Comparison of ENCODE assay signal across 27 cellular contexts in the genomic region with DNA sequence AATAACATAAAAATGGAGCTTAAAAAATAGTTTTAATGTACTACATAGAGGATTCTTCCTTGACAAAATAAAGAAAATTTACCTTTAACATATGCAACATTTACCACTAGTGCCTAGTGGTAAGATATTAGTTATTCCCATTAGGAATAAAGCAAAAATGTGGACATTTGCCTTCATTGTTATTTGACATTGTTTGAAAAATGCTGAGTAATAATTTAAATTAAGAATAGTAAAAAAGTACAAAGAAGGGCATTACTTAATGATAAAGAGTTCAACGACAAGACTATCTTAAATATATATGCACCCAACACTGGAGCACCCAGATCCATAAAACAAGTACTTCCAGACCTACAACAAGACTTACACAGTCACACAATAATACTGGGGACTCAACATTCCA.
"Had no signal": no experiment of that assay in that cellular context is flagged by ENCODE, and none has a peak within 500 bp of the region (broad histone marks: within the 10 kb centered on the region; RNA-seq: fewer than 3 reads in every experiment).

No MANE protein-coding gene starts in this region.

- H3K9me3 ChIP-seq: suprapubic skin, testis, thyroid gland, transverse colon, upper lobe of left lung, upper lobe of right lung, uterus, vagina had no signal

- FAIRE-seq: urothelium cell line had no signal

- DNase-seq: stimulated activated CD4-positive, alpha-beta T cell treated with anti-CD3 and anti-CD28 coated beads, Interleukin-2, amount 100 ng/mL, for 48 hours; stimulated activated CD4-positive, alpha-beta T cell treated with anti-CD3 and anti-CD28 coated beads, Interleukin-4, amount 100 ng/mL, for 1 hour; stimulated activated CD4-positive, alpha-beta T cell treated with anti-CD3 and anti-CD28 coated beads, Interleukin-4, amount 100 ng/mL, for 24 hours; stimulated activated CD4-positive, alpha-beta T cell treated with anti-CD3 and anti-CD28 coated beads, Interleukin-4, amount 100 ng/mL, for 4 hours; stimulated activated CD8-positive, alpha-beta memory T cell treated with anti-CD3 and anti-CD28 coated beads, Interleukin-4, amount 100 ng/mL, for 48 hours; stimulated activated naive B cell treated with anti-CD40 and anti-IgM and Interleukin-4, amounts not matched to agents 10 μg/mL and 1 μg/mL and 100 μg/mL, for 72 hours; stimulated activated naive CD4-positive, alpha-beta T cell; stimulated activated naive CD4-positive, alpha-beta T cell treated with Interleukin-2 at 50 U/mL for 16 hours; stimulated activated naive CD8-positive, alpha-beta T cell treated with anti-CD3 and anti-CD28 coated beads, Interleukin-15, amount 100 ng/mL, for 72 hours; stimulated activated naive CD8-positive, alpha-beta T cell treated with anti-CD3 and anti-CD28 coated beads, Interleukin-15, Interleukin-2, amounts not matched to agents 100 U/mL and 50 U/mL, for 24 hours; stomach; substantia nigra; testis; thyroid gland; tibial artery; transverse colon; trophoblast cell; upper lobe of left lung; upper lobe of right lung; uterus had no signal

- H3K27me3 ChIP-seq: testis, thyroid gland, tibial nerve, upper lobe of left lung, upper lobe of right lung, uterus, vagina had no signal

- H3K27ac ChIP-seq: stomach, suprapubic skin, testis, thoracic aorta, thyroid gland, tibial artery, tibial nerve, transverse colon, upper lobe of left lung, upper lobe of right lung, uterus, vagina had no signal

- H3K36me3 ChIP-seq: stomach, suprapubic skin, thoracic aorta, thyroid gland, tibial artery, tibial nerve, transverse colon, upper lobe of left lung, upper lobe of right lung, uterus, vagina had no signal

- H3K4me1 ChIP-seq: stomach, suprapubic skin, testis, thyroid gland, tibial artery, tibial nerve, transverse colon, upper lobe of left lung, upper lobe of right lung, uterus, vagina had no signal

- ATAC-seq: stimulated activated effector memory CD8-positive, alpha-beta T cell treated with anti-CD3 and anti-CD28 coated beads, Interleukin-12 subunit alpha, Interleukin-12 subunit beta, amount 100 ng/mL, for 72 hours; stimulated activated memory B cell treated with anti-CD40 and anti-IgM and Interleukin-4, amounts not matched to agents 10 μg/mL and 1 μg/mL and 100 μg/mL, for 72 hours; stimulated activated naive B cell treated with anti-CD40 and anti-IgM and Interleukin-4, amounts not matched to agents 10 μg/mL and 1 μg/mL and 100 μg/mL, for 72 hours; stimulated activated naive CD8-positive, alpha-beta T cell treated with anti-CD3 and anti-CD28 coated beads, Interleukin-15, amount 100 ng/mL, for 72 hours; stimulated activated naive CD8-positive, alpha-beta T cell treated with anti-CD3 and anti-CD28 coated beads, Interleukin-15, Interleukin-2, amounts not matched to agents 100 U/mL and 50 U/mL, for 24 hours; upper lobe of right lung had no signal

- H3K4me3 ChIP-seq: stomach, suprapubic skin, testis, thoracic aorta, thyroid gland, tibial artery, tibial nerve, transverse colon, upper lobe of left lung, upper lobe of right lung, uterus, vagina had no signal
